ENCODE assay signal across 12 cellular contexts in genomic region chr22:23844739-23845202, GRCh38. TPM values are rescaled to one million over a fixed set of nuclear protein-coding genes. Genes with fewer than 3 reads are reported as not detected.
A peak's percentile ranks its signal among the peaks of the same experiment; 100 is the strongest.
DNase-seq lines count a peak whose midpoint lies in the region; ATAC-seq, FAIRE-seq and TF ChIP-seq lines count a peak whose summit lies in the region.
"Had no signal": no experiment of that assay in that cellular context is flagged by ENCODE, and none has a peak within 500 bp of the region (broad histone marks: within the 10 kb centered on the region; RNA-seq: fewer than 3 reads in every experiment).

No MANE protein-coding gene starts in this region.

- 0 out of 2 replicates have a peak overlapping the region, but pooled peaks have one; percentile 21 for H3K4me2 ChIP-seq in HepG2 (ENCODE audit: low read depth, low read length)

- H3K9me3 Mint-ChIP-seq in WTC11 = no peaks in the 10 kb centered on the region

- H3K4me1 Mint-ChIP-seq in WTC11 = peaks cover 44% of the 10 kb centered on the region

- WGBS in HepG2 (ENCODE audit: low lambda C conversion rate) = 42% methylated on average over 8 of the region's 8 CpGs
- WGBS in right lobe of liver (ENCODE audit: insufficient coverage, low coverage, low lambda C conversion rate, missing lambda C conversion rate) = 72% methylated on average over 4 of the region's 8 CpGs

- no peak overlapping the region for H3K27ac ChIP-seq in HepG2 (ENCODE audit: extremely low read length, insufficient read depth, low read length)
- H3K27ac ChIP-seq in right lobe of liver = no peak overlapping the region
- peak overlapping the region; percentile 52 to 77 for H3K27ac ChIP-seq in mucosa of rectum (ENCODE audit: low read depth in 2 of 2, low read length in 2 of 2)

- ATAC-seq in HepG2 (no peak), right lobe of liver (no peak), WTC11 (no peak), GM19324 (IDR thresholded peaks at IDR 0.05; ENCODE audit: low FRiP score, unreplicated experiment) (no peak), HG03039 (IDR thresholded peaks at IDR 0.05; ENCODE audit: unreplicated experiment) (no peak)

- H3K27ac Mint-ChIP-seq in WTC11 = no peak overlapping the region; the same call in 1 of the 2 replicates

- no peak overlapping the region for H3K4me3 Mint-ChIP-seq in WTC11

- H3K4me3 ChIP-seq in HepG2 (replicated peaks in 1 of 3; ENCODE audit: insufficient read depth in 1 of 3, low read depth in 2 of 3, low read length in 3 of 3) (no peak overlapping the region), right lobe of liver (no peak overlapping the region), mucosa of rectum (ENCODE audit: low read length in 2 of 2) (no peak overlapping the region)

- TF ChIP-seq CTCF in HepG2 (CRISPR knock-in tag; IDR thresholded peaks at IDR 0.05) (no peak), right lobe of liver (IDR thresholded peaks at IDR 0.05) (no peak), WTC11 (IDR thresholded peaks at IDR 0.05) (no peak)

- no peaks in the 10 kb centered on the region for H4K20me1 ChIP-seq in HepG2 (ENCODE audit: insufficient read depth, low read length)

- no peak for TF ChIP-seq RAD21 in HepG2 (CRISPR knock-in tag; IDR thresholded peaks at IDR 0.05)

- no peak overlapping the region for H2AFZ ChIP-seq in HepG2 (ENCODE audit: low read length)

- no peaks in the 10 kb centered on the region for H3K36me3 Mint-ChIP-seq in WTC11

- BruUV-seq in HepG2 (replicated peaks; lab: Mats Ljungman, UMichigan) = no TSS peak

- H3K36me3 ChIP-seq in HepG2 (replicated peaks in 1 of 2; ENCODE audit: control insufficient read depth in 1 of 2, insufficient read depth in 2 of 2, low read length in 2 of 2) = no peaks in the 10 kb centered on the region
- no peaks in the 10 kb centered on the region for H3K36me3 ChIP-seq in right lobe of liver
- no peaks in the 10 kb centered on the region for H3K36me3 ChIP-seq in mucosa of rectum (ENCODE audit: control insufficient read depth in 2 of 2, insufficient read depth in 2 of 2, low read length in 2 of 2)

- intact Hi-C loops in HepG2 (cut with micrococcal nuclease; ENCODE audit: unreplicated experiment) = loop anchor here (5.0 kb wide), 1 partner anchor 77 kb away; the partner anchor contains the start of gene CHCHD10
- intact Hi-C loops in right lobe of liver (cut with DNase I) = loop anchor here (5.0 kb wide), 2 partner anchors 67 to 77 kb away; partner anchors contain the start of gene CHCHD10 (in 1 of the 2)

- TF ChIP-seq EP300 in HepG2 (IDR thresholded peaks at IDR 0.05; ENCODE audit: low read depth in 2 of 2, low read length in 2 of 2) = no peak
- no peak for TF ChIP-seq EP300 in HepG2 (CRISPR knock-in tag; IDR thresholded peaks at IDR 0.05; ENCODE audit: borderline replicate concordance)

- H3K27me3 Mint-ChIP-seq in WTC11 (ENCODE audit: low read depth) = peaks cover 21% of the 10 kb centered on the region

- H3K4me1 ChIP-seq in HepG2 (ENCODE audit: insufficient read depth, low read length) = peaks cover 52% of the 10 kb centered on the region
- H3K4me1 ChIP-seq in right lobe of liver = peaks cover 0 to 3% (median 0%) of the 10 kb centered on the region in 4 donors
- peaks cover 20 to 22% of the 10 kb centered on the region in 2 donors for H3K4me1 ChIP-seq in mucosa of rectum (ENCODE audit: control insufficient read depth in 2 of 2, insufficient read depth in 2 of 2, low read length in 2 of 2)

- H3K9me3 ChIP-seq in HepG2 (ENCODE audit: low read length) (no peaks in the 10 kb centered on the region), right lobe of liver (no peaks in the 10 kb centered on the region), mucosa of rectum (ENCODE audit: control insufficient read depth in 2 of 2, low read length in 2 of 2) (no peaks in the 10 kb centered on the region)

- DNase-seq in HepG2 (ENCODE audit: low spot score) (no peak), right lobe of liver (no peak), WTC11 (ENCODE audit: low spot score) (no peak), NCI-H446 treated with DMSO at 0.1 percent for 48 hours (lab: John Stamatoyannopoulos, UW) (no peak), AG08396 (ENCODE audit: low spot score) (no peak)
- DNase-seq: ACHN, activated gamma-delta T cell treated with Interleukin-2 at 50 U/mL for 16 hours, NCI-H1092 had no signal

- CTCF ChIA-PET in HepG2 (lab: Yijun Ruan, JAX; ENCODE audit: low intra/inter-chr PET ratio, low total read pairs) (no interaction called here), WTC11 (lab: Charles Lee) (interaction anchor here (1.1 to 3.5 kb wide), 4 partner anchors 13 to 73 kb away, joined by 3 to 24 read pairs (median 11); partner anchors contain the start of genes MIF, MMP11 and SLC2A11)

- H3K79me2 ChIP-seq in HepG2 (ENCODE audit: insufficient read depth, low read length) = no peaks in the 10 kb centered on the region

- FAIRE-seq in HepG2 (lab: Jason Lieb, UNC) = no peak
- FAIRE-seq: keratinocyte had no signal

- H3K9ac ChIP-seq in HepG2 (ENCODE audit: insufficient read depth, low read depth, low read length) (no peak overlapping the region), mucosa of rectum (ENCODE audit: low read depth in 1 of 2, low read length in 2 of 2) (peak overlapping the region in 1 of 2 donors; percentile 32)

- H3K27me3 ChIP-seq in HepG2 (ENCODE audit: control insufficient read depth in 1 of 2, insufficient read depth in 2 of 2, low read length in 2 of 2) = peaks cover 2 to 13% of the 10 kb centered on the region in 2 experiments; a peak in 2 of 5 replicates
- no peaks in the 10 kb centered on the region for H3K27me3 ChIP-seq in right lobe of liver
- H3K27me3 ChIP-seq in mucosa of rectum (ENCODE audit: control insufficient read depth in 2 of 2, insufficient read depth in 2 of 2, low read length in 2 of 2) = no peaks in the 10 kb centered on the region

- in situ Hi-C loops in HepG2 (cut with HindIII; ENCODE audit: extremely low pct_ligation_motif_present, low pct_unique_long_range_greater_than_20kb) = loop anchor here (5.0 to 25.0 kb wide), 2 partner anchors 62 to 232 kb away; no protein-coding TSS in a partner anchor

- TF ChIP-seq POLR2A in HepG2 (IDR thresholded peaks at IDR 0.05; ENCODE audit: insufficient read depth in 1 of 2, low read depth in 2 of 2, low read length in 2 of 2) = no peak
- TF ChIP-seq POLR2A in right lobe of liver (IDR thresholded peaks at IDR 0.05) = no peak

- POLR2A ChIA-PET in HepG2 (lab: Yijun Ruan, JAX) (interaction anchor here (1.5 to 3.0 kb wide), 4 partner anchors 13 to 77 kb away, joined by 4 to 16 read pairs (median 10); partner anchors contain the start of genes CHCHD10, MMP11 and SLC2A11), WTC11 (lab: Charles Lee) (interaction anchor here (0.5 to 0.7 kb wide), 2 partner anchors 13 to 957 kb away, joined by 3 read pairs; partner anchors contain the start of gene SLC2A11)

RNA-seq across cellular contexts. Expression of gene DERL3, which starts 6.0 kb away (rescaled TPM):
- total RNA-seq in HepG2 (2016; rRNA removed; fragmentation: Illumina TruSeq; extraction: Trizol) (not detected in 2 replicates), right lobe of liver (1 to 10 TPM; 1.1 to 7.1 (median 4.1) TPM), WTC11 (2021) (10.9 to 12.5 TPM (median 11.3 TPM) in 3 replicates)
- not detected in 2 replicates for total RNA-seq in HepG2 (2016; cell fraction: cytosol; rRNA removed; fragmentation: Illumina TruSeq; extraction: Trizol; ENCODE audit: low read depth)
- total RNA-seq in HepG2 (2016; cell fraction: insoluble cytoplasmic fraction; rRNA removed; fragmentation: Illumina TruSeq; extraction: Trizol) = not detected in 2 replicates
- total RNA-seq in HepG2 (2016; cell fraction: membrane; rRNA removed; fragmentation: Illumina TruSeq; extraction: Trizol) = not detected in 2 replicates
- not detected in 2 replicates for total RNA-seq in HepG2 (2016; cell fraction: nucleus; rRNA removed; fragmentation: Illumina TruSeq; extraction: Trizol)
- polyA plus RNA-seq in HepG2 (2011; rRNA removed) = not detected in 2 replicates
- polyA plus RNA-seq in HepG2 (2011; cell fraction: cytosol; rRNA removed) = not detected in 2 replicates
- not detected in 2 replicates for polyA plus RNA-seq in HepG2 (2011; cell fraction: nucleus; rRNA removed)
- polyA plus RNA-seq in HepG2 (2012) = 0.07 TPM in 1 of 2 replicates, not detected in the other
- not detected in 2 replicates for polyA plus RNA-seq in HepG2 (2016; cell fraction: cytosol; fragmentation: Illumina TruSeq; extraction: Trizol; ENCODE audit: low read depth)
- not detected in 2 replicates for polyA plus RNA-seq in HepG2 (2016; cell fraction: insoluble cytoplasmic fraction; fragmentation: Illumina TruSeq; extraction: Trizol; ENCODE audit: low read depth)
- polyA plus RNA-seq in HepG2 (2016; cell fraction: membrane; fragmentation: Illumina TruSeq; extraction: Trizol; ENCODE audit: low read depth) = not detected in 2 replicates
- polyA plus RNA-seq in HepG2 (2016; cell fraction: nucleus; fragmentation: Illumina TruSeq; extraction: Trizol; ENCODE audit: insufficient read depth, low read depth) = not detected in 2 replicates
- polyA minus RNA-seq in HepG2 (2011; rRNA and poly(A)+ RNA removed; ENCODE audit: low replicate concordance) = 1.4 TPM in 1 of 2 replicates, not detected in the other
- not detected in 2 replicates for polyA minus RNA-seq in HepG2 (2011; cell fraction: cytosol; rRNA and poly(A)+ RNA removed)
- not detected in 2 replicates for polyA minus RNA-seq in HepG2 (2011; cell fraction: nucleus; rRNA and poly(A)+ RNA removed)

RNA-seq across cellular contexts. Expression of gene SLC2A11, which starts 12.9 kb away (rescaled TPM):
- total RNA-seq in HepG2 (2016; rRNA removed; fragmentation: Illumina TruSeq; extraction: Trizol) (8.9 and 15.2 TPM in 2 replicates), right lobe of liver (1 to 10 TPM; 2.9 to 7.1 (median 5.0) TPM), WTC11 (2021) (17.2 to 21.1 TPM (median 19.9 TPM) in 3 replicates)
- 9.3 TPM in 2 replicates for total RNA-seq in HepG2 (2016; cell fraction: cytosol; rRNA removed; fragmentation: Illumina TruSeq; extraction: Trizol; ENCODE audit: low read depth)
- 9.3 and 15.6 TPM in 2 replicates for total RNA-seq in HepG2 (2016; cell fraction: insoluble cytoplasmic fraction; rRNA removed; fragmentation: Illumina TruSeq; extraction: Trizol)
- total RNA-seq in HepG2 (2016; cell fraction: membrane; rRNA removed; fragmentation: Illumina TruSeq; extraction: Trizol) = 18.3 and 19.5 TPM in 2 replicates
- 16.4 and 16.6 TPM in 2 replicates for total RNA-seq in HepG2 (2016; cell fraction: nucleus; rRNA removed; fragmentation: Illumina TruSeq; extraction: Trizol)
- 15.4 and 18.6 TPM in 2 replicates for polyA plus RNA-seq in HepG2 (2011; rRNA removed)
- polyA plus RNA-seq in HepG2 (2011; cell fraction: cytosol; rRNA removed) = 16.1 and 19.7 TPM in 2 replicates
- 28.4 and 31.3 TPM in 2 replicates for polyA plus RNA-seq in HepG2 (2011; cell fraction: nucleus; rRNA removed)
- polyA plus RNA-seq in HepG2 (2012) = 11.1 and 17.5 TPM in 2 replicates
- 16.2 and 17.4 TPM in 2 replicates for polyA plus RNA-seq in HepG2 (2016; cell fraction: cytosol; fragmentation: Illumina TruSeq; extraction: Trizol; ENCODE audit: low read depth)
- 8.6 and 11.3 TPM in 2 replicates for polyA plus RNA-seq in HepG2 (2016; cell fraction: insoluble cytoplasmic fraction; fragmentation: Illumina TruSeq; extraction: Trizol; ENCODE audit: low read depth)
- polyA plus RNA-seq in HepG2 (2016; cell fraction: membrane; fragmentation: Illumina TruSeq; extraction: Trizol; ENCODE audit: low read depth) = 16.1 and 17.7 TPM in 2 replicates
- polyA plus RNA-seq in HepG2 (2016; cell fraction: nucleus; fragmentation: Illumina TruSeq; extraction: Trizol; ENCODE audit: insufficient read depth, low read depth) = 31.8 and 34.3 TPM in 2 replicates
- 11.5 and 32.8 TPM in 2 replicates for polyA minus RNA-seq in HepG2 (2011; rRNA and poly(A)+ RNA removed; ENCODE audit: low replicate concordance)
- 4.7 and 5.8 TPM in 2 replicates for polyA minus RNA-seq in HepG2 (2011; cell fraction: cytosol; rRNA and poly(A)+ RNA removed)
- 21.2 and 32.8 TPM in 2 replicates for polyA minus RNA-seq in HepG2 (2011; cell fraction: nucleus; rRNA and poly(A)+ RNA removed)

RNA-seq across cellular contexts. Expression of gene MIF, which starts 49.4 kb away (rescaled TPM):
- 537 and 634 TPM in 2 replicates for total RNA-seq in HepG2 (2016; rRNA removed; fragmentation: Illumina TruSeq; extraction: Trizol)
- total RNA-seq in HepG2 (2016; cell fraction: cytosol; rRNA removed; fragmentation: Illumina TruSeq; extraction: Trizol; ENCODE audit: low read depth) = 570 and 829 TPM in 2 replicates
- total RNA-seq in HepG2 (2016; cell fraction: insoluble cytoplasmic fraction; rRNA removed; fragmentation: Illumina TruSeq; extraction: Trizol) = 593 and 629 TPM in 2 replicates
- 414 and 621 TPM in 2 replicates for total RNA-seq in HepG2 (2016; cell fraction: membrane; rRNA removed; fragmentation: Illumina TruSeq; extraction: Trizol)
- total RNA-seq in HepG2 (2016; cell fraction: nucleus; rRNA removed; fragmentation: Illumina TruSeq; extraction: Trizol) = 204 and 221 TPM in 2 replicates
- polyA plus RNA-seq in HepG2 (2011; rRNA removed) = 675 and 735 TPM in 2 replicates
- 339 and 935 TPM in 2 replicates for polyA plus RNA-seq in HepG2 (2011; cell fraction: cytosol; rRNA removed)
- 393 and 522 TPM in 2 replicates for polyA plus RNA-seq in HepG2 (2011; cell fraction: nucleus; rRNA removed)
- 517 and 606 TPM in 2 replicates for polyA plus RNA-seq in HepG2 (2012)
- 534 and 721 TPM in 2 replicates for polyA plus RNA-seq in HepG2 (2016; cell fraction: cytosol; fragmentation: Illumina TruSeq; extraction: Trizol; ENCODE audit: low read depth)
- 399 and 403 TPM in 2 replicates for polyA plus RNA-seq in HepG2 (2016; cell fraction: insoluble cytoplasmic fraction; fragmentation: Illumina TruSeq; extraction: Trizol; ENCODE audit: low read depth)
- polyA plus RNA-seq in HepG2 (2016; cell fraction: membrane; fragmentation: Illumina TruSeq; extraction: Trizol; ENCODE audit: low read depth) = 347 and 448 TPM in 2 replicates
- 271 and 272 TPM in 2 replicates for polyA plus RNA-seq in HepG2 (2016; cell fraction: nucleus; fragmentation: Illumina TruSeq; extraction: Trizol; ENCODE audit: insufficient read depth, low read depth)
- polyA minus RNA-seq in HepG2 (2011; rRNA and poly(A)+ RNA removed; ENCODE audit: low replicate concordance) = 92.9 and 418 TPM in 2 replicates
- polyA minus RNA-seq in HepG2 (2011; cell fraction: cytosol; rRNA and poly(A)+ RNA removed) = 359 and 483 TPM in 2 replicates
- polyA minus RNA-seq in HepG2 (2011; cell fraction: nucleus; rRNA and poly(A)+ RNA removed) = 37.5 and 61.4 TPM in 2 replicates
- 100 to 1,000 TPM in 5 of 6 experiments, 10 to 100 TPM in 1; 79.4 to 561 (median 307) TPM for total RNA-seq in right lobe of liver
- 1,424 to 1,978 TPM (median 1,885 TPM) in 3 replicates for total RNA-seq in WTC11 (2021)

RNA-seq across cellular contexts. Expression of gene SMARCB1, which starts 58.0 kb away (rescaled TPM):
- total RNA-seq in HepG2 (2016; rRNA removed; fragmentation: Illumina TruSeq; extraction: Trizol) (74.0 and 75.8 TPM in 2 replicates), right lobe of liver (10 to 100 TPM; 19.9 to 70.2 (median 25.3) TPM), WTC11 (2021) (135 to 149 TPM (median 146 TPM) in 3 replicates)
- 49.5 and 56.5 TPM in 2 replicates for total RNA-seq in HepG2 (2016; cell fraction: cytosol; rRNA removed; fragmentation: Illumina TruSeq; extraction: Trizol; ENCODE audit: low read depth)
- 57.1 and 69.6 TPM in 2 replicates for total RNA-seq in HepG2 (2016; cell fraction: insoluble cytoplasmic fraction; rRNA removed; fragmentation: Illumina TruSeq; extraction: Trizol)
- total RNA-seq in HepG2 (2016; cell fraction: membrane; rRNA removed; fragmentation: Illumina TruSeq; extraction: Trizol) = 60.2 and 66.9 TPM in 2 replicates
- total RNA-seq in HepG2 (2016; cell fraction: nucleus; rRNA removed; fragmentation: Illumina TruSeq; extraction: Trizol) = 33.7 and 37.0 TPM in 2 replicates
- polyA plus RNA-seq in HepG2 (2011; rRNA removed) = 150 and 166 TPM in 2 replicates
- polyA plus RNA-seq in HepG2 (2011; cell fraction: cytosol; rRNA removed) = 110 and 129 TPM in 2 replicates
- polyA plus RNA-seq in HepG2 (2011; cell fraction: nucleus; rRNA removed) = 88.0 and 96.6 TPM in 2 replicates
- 99.4 and 113 TPM in 2 replicates for polyA plus RNA-seq in HepG2 (2012)
- 78.3 and 90.9 TPM in 2 replicates for polyA plus RNA-seq in HepG2 (2016; cell fraction: cytosol; fragmentation: Illumina TruSeq; extraction: Trizol; ENCODE audit: low read depth)
- polyA plus RNA-seq in HepG2 (2016; cell fraction: insoluble cytoplasmic fraction; fragmentation: Illumina TruSeq; extraction: Trizol; ENCODE audit: low read depth) = 127 and 143 TPM in 2 replicates
- 82.2 and 92.9 TPM in 2 replicates for polyA plus RNA-seq in HepG2 (2016; cell fraction: membrane; fragmentation: Illumina TruSeq; extraction: Trizol; ENCODE audit: low read depth)
- polyA plus RNA-seq in HepG2 (2016; cell fraction: nucleus; fragmentation: Illumina TruSeq; extraction: Trizol; ENCODE audit: insufficient read depth, low read depth) = 92.2 and 94.0 TPM in 2 replicates
- polyA minus RNA-seq in HepG2 (2011; rRNA and poly(A)+ RNA removed; ENCODE audit: low replicate concordance) = 77.2 and 97.6 TPM in 2 replicates
- polyA minus RNA-seq in HepG2 (2011; cell fraction: cytosol; rRNA and poly(A)+ RNA removed) = 35.3 and 48.0 TPM in 2 replicates
- 55.2 and 55.9 TPM in 2 replicates for polyA minus RNA-seq in HepG2 (2011; cell fraction: nucleus; rRNA and poly(A)+ RNA removed)

Comparison
In these comparisons a context has a peak if more than half of its experiments do, and no peak if none do; other contexts are left out.
1. H3K27ac ChIP-seq: peak in mucosa of rectum (2 of 2); none in HepG2 (single experiment) and right lobe of liver (0 of 3).
2. Of the 50 proteins assayed by ChIP-seq in both HepG2 and WTC11: peak only in HepG2: none; only in WTC11: none; in both: ZNF121; in neither: 49.